33 cellular contexts compared by ENCODE assay signal in genomic region chr3:62207197-62207596, GRCh38.
"Had no signal": no experiment of that assay in that cellular context is flagged by ENCODE, and none has a peak within 500 bp of the region (broad histone marks: within the 10 kb centered on the region; RNA-seq: fewer than 3 reads in every experiment).

No MANE protein-coding gene starts in this region.

- H3K27me3 ChIP-seq: neutrophil, ovary, spleen, suprapubic skin, testis, tibial artery, transverse colon, upper lobe of right lung, uterus had no signal

- ATAC-seq: naive thymus-derived CD8-positive, alpha-beta T cell; natural killer cell treated with Interleukin-12 subunit alpha and Interleukin-12 subunit beta and Interleukin-15 and Interleukin-18, amount 100 ng/mL, for 72 hours; psoas muscle; right cardiac atrium; sciatic nerve; stimulated activated memory B cell treated with anti-CD40 and anti-IgM and Interleukin-4, amounts not matched to agents 10 μg/mL and 1 μg/mL and 100 μg/mL, for 72 hours; stimulated activated naive CD8-positive, alpha-beta T cell treated with anti-CD3 and anti-CD28 coated beads, Interleukin-15, amount 100 ng/mL, for 72 hours; stimulated activated naive CD8-positive, alpha-beta T cell treated with anti-CD3 and anti-CD28 coated beads, Interleukin-15, Interleukin-2, amounts not matched to agents 100 U/mL and 50 U/mL, for 24 hours; upper lobe of right lung had no signal

- H3K9me3 ChIP-seq: neutrophil, ovary, psoas muscle, spleen, suprapubic skin, testis, tibial artery, transverse colon, upper lobe of right lung, uterus had no signal

- H3K4me3 ChIP-seq: ovary, psoas muscle, skin epidermis, smooth muscle cell, spleen, suprapubic skin, testis, tibial artery, transverse colon, upper lobe of right lung, uterus had no signal

- H3K27ac ChIP-seq: neutrophil, ovary, parathyroid adenoma, psoas muscle, skin epidermis, spleen, suprapubic skin, testis, tibial artery, transverse colon, upper lobe of right lung, uterus had no signal

- H3K9me3 Mint-ChIP-seq: naive thymus-derived CD8-positive, alpha-beta T cell; nephron progenitor cell; neural crest cell; stimulated activated memory B cell treated with anti-CD40 and anti-IgM and Interleukin-4, amounts not matched to agents 10 μg/mL and 1 μg/mL and 100 μg/mL, for 72 hours; stimulated activated naive CD8-positive, alpha-beta T cell treated with anti-CD3 and anti-CD28 coated beads, Interleukin-15, amount 100 ng/mL, for 72 hours; type B pancreatic cell had no signal

- H3K9ac ChIP-seq: parathyroid adenoma had no signal

- H3K4me2 ChIP-seq: smooth muscle cell had no signal

- H3K27me3 Mint-ChIP-seq: natural killer cell treated with Interleukin-12 subunit alpha and Interleukin-12 subunit beta and Interleukin-15 and Interleukin-18, amount 100 ng/mL, for 72 hours; progenitor cell of endocrine pancreas; stimulated activated memory B cell treated with anti-CD40 and anti-IgM and Interleukin-4, amounts not matched to agents 10 μg/mL and 1 μg/mL and 100 μg/mL, for 72 hours; type B pancreatic cell had no signal

- H3K4me3 Mint-ChIP-seq: naive thymus-derived CD8-positive, alpha-beta T cell; natural killer cell treated with Interleukin-12 subunit alpha and Interleukin-12 subunit beta and Interleukin-15 and Interleukin-18, amount 100 ng/mL, for 72 hours; nephron progenitor cell; neural crest cell; stimulated activated memory B cell treated with anti-CD40 and anti-IgM and Interleukin-4, amounts not matched to agents 10 μg/mL and 1 μg/mL and 100 μg/mL, for 72 hours; stimulated activated naive CD8-positive, alpha-beta T cell treated with anti-CD3 and anti-CD28 coated beads, Interleukin-15, amount 100 ng/mL, for 72 hours; type B pancreatic cell had no signal

- H3K27ac Mint-ChIP-seq: naive thymus-derived CD8-positive, alpha-beta T cell; natural killer cell treated with Interleukin-12 subunit alpha and Interleukin-12 subunit beta and Interleukin-15 and Interleukin-18, amount 100 ng/mL, for 72 hours; nephron progenitor cell; stimulated activated memory B cell treated with anti-CD40 and anti-IgM and Interleukin-4, amounts not matched to agents 10 μg/mL and 1 μg/mL and 100 μg/mL, for 72 hours; stimulated activated naive CD8-positive, alpha-beta T cell treated with anti-CD3 and anti-CD28 coated beads, Interleukin-15, amount 100 ng/mL, for 72 hours; type B pancreatic cell had no signal

- H2AFZ ChIP-seq: parathyroid adenoma had no signal

- H3K4me1 Mint-ChIP-seq: nephron progenitor cell; neural crest cell; stimulated activated memory B cell treated with anti-CD40 and anti-IgM and Interleukin-4, amounts not matched to agents 10 μg/mL and 1 μg/mL and 100 μg/mL, for 72 hours; stimulated activated naive CD8-positive, alpha-beta T cell treated with anti-CD3 and anti-CD28 coated beads, Interleukin-15, amount 100 ng/mL, for 72 hours had no signal

- H3K36me3 ChIP-seq: neutrophil, ovary, transverse colon, uterus had no signal

- DNase-seq: naive thymus-derived CD8-positive, alpha-beta T cell; nephron progenitor cell; nucleus accumbens; ovary; posterior cingulate gyrus; psoas muscle; right cardiac atrium; spleen; stimulated activated CD4-positive, alpha-beta T cell treated with anti-CD3 and anti-CD28 coated beads, Interleukin-12 subunit alpha, Interleukin-12 subunit beta, amount 100 ng/mL, for 4 hours; stimulated activated CD4-positive, alpha-beta T cell treated with anti-CD3 and anti-CD28 coated beads, Interleukin-1b, Interleukin-23, amount 100 ng/mL, for 48 hours; stimulated activated CD4-positive, alpha-beta T cell treated with anti-CD3 and anti-CD28 coated beads, Interleukin-4, amount 100 ng/mL, for 1 hour; stimulated activated CD4-positive, alpha-beta T cell treated with anti-CD3 and anti-CD28 coated beads, Interleukin-4, amount 100 ng/mL, for 4 hours; stimulated activated CD8-positive, alpha-beta memory T cell treated with anti-CD3 and anti-CD28 coated beads, Interleukin-4, amount 100 ng/mL, for 48 hours; stimulated activated naive CD4-positive, alpha-beta T cell; stimulated activated naive CD8-positive, alpha-beta T cell treated with anti-CD3 and anti-CD28 coated beads, Interleukin-15, amount 100 ng/mL, for 72 hours; stimulated activated naive CD8-positive, alpha-beta T cell treated with anti-CD3 and anti-CD28 coated beads, Interleukin-15, Interleukin-2, amounts not matched to agents 100 U/mL and 50 U/mL, for 24 hours; substantia nigra; testis; tibial artery; transverse colon; upper lobe of right lung; uterus had no signal

- H3K4me1 ChIP-seq: parathyroid adenoma, psoas muscle, spleen, suprapubic skin, testis, upper lobe of right lung, uterus had no signal

- H3K36me3 Mint-ChIP-seq: naive thymus-derived CD8-positive, alpha-beta T cell; natural killer cell treated with Interleukin-12 subunit alpha and Interleukin-12 subunit beta and Interleukin-15 and Interleukin-18, amount 100 ng/mL, for 72 hours had no signal
